In the genomic region with DNA sequence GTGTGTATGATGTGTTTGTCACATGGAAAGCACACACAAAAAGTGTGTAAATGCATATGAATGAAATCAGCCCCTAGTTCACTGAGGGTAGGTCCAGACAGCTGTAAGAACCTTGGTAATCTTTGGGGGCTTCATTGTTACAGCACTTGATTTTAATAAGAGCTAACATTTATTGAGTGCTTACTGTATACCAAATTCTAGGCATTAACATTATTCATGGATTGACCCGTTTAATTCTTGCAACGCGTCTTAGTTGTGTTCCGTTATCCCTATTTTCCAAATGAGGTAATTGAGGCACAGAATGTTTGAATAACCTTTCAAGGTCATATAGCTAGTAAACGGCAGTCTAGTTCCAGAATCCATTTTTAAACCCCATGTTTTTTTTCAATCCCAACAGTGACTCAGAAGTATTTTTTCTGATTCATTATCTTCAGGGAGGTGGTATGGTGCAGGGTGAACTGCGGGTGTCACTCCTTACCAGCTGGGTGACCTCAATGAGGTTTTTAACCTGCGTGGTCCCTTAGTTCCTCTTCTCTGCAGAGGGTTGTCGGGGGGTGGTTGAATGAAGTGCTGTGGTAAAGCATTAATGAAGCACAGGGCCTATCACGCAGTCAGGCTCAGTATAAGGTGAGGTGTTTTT, we compare ENCODE assay signal across 10 cellular contexts. TPM values are rescaled to one million over a fixed set of nuclear protein-coding genes. Genes with fewer than 3 reads are reported as not detected.
DNase-seq lines count a peak whose midpoint lies in the region; ATAC-seq and TF ChIP-seq lines count a peak whose summit lies in the region.
"Had no signal": no experiment of that assay in that cellular context is flagged by ENCODE, and none has a peak within 500 bp of the region (broad histone marks: within the 10 kb centered on the region; RNA-seq: fewer than 3 reads in every experiment).

No MANE protein-coding gene starts in this region.

- no peak overlapping the region for H4K91ac ChIP-seq in neuronal stem cell (ENCODE audit: low read depth, low read length, poor library complexity)

- H3K27ac ChIP-seq in Peyer's patch (no peak overlapping the region), neuronal stem cell (replicated peaks; ENCODE audit: low read length) (no peak overlapping the region)

- no peak overlapping the region for H3K23ac ChIP-seq in neuronal stem cell (ENCODE audit: low read depth, low read length, poor library complexity)

- no peak overlapping the region for H2BK12ac ChIP-seq in neuronal stem cell (ENCODE audit: low read length)

- no peak for TF ChIP-seq CTCF in Peyer's patch (IDR thresholded peaks at IDR 0.05)

- no CpG with 5 or more reads among the region's 9 CpGs for WGBS in neuronal stem cell (ENCODE audit: extremely low coverage in 2 of 2, insufficient read length in 2 of 2, insufficient replicate concordance in 1 of 2), 2 donors

- H3K4me3 ChIP-seq in Peyer's patch (no peak overlapping the region), neuronal stem cell (ENCODE audit: low read length in 2 of 2) (no peak overlapping the region)
- H3K4me3 ChIP-seq: heart right ventricle had no signal

- no peak overlapping the region for H3K4me2 ChIP-seq in neuronal stem cell (ENCODE audit: insufficient read depth, low read length, poor library complexity, severe bottlenecking)

- no peak overlapping the region for H2AK5ac ChIP-seq in neuronal stem cell (ENCODE audit: low read depth, low read length)

- H2BK120ac ChIP-seq in neuronal stem cell (ENCODE audit: low read depth, low read length), result no peak overlapping the region

- peaks cover 16 to 42% of the 10 kb centered on the region in 2 donors for H3K36me3 Mint-ChIP-seq in activated naive CD4-positive, alpha-beta T cell treated with anti-CD3 and anti-CD28 coated beads, Interleukin-2, amount 50 U/mL, for 72 hours

- no peak overlapping the region for H4K8ac ChIP-seq in neuronal stem cell (ENCODE audit: low read depth, low read length)

- ATAC-seq in GM21619 (IDR thresholded peaks at IDR 0.05; ENCODE audit: unreplicated experiment) (peak; percentile 61), HG03520 (IDR thresholded peaks at IDR 0.05; ENCODE audit: unreplicated experiment) (no peak)
- ATAC-seq in activated naive CD4-positive, alpha-beta T cell treated with anti-CD3 and anti-CD28 coated beads, Interleukin-2, amount 50 U/mL, for 72 hours, result peak; percentile 86 to 95

- H3K14ac ChIP-seq in neuronal stem cell (ENCODE audit: low read length), result no peak overlapping the region

- peak in 2 of 3 donors; percentile 55 to 59 for DNase-seq in Peyer's patch
- peak in 1 of 2 donors; percentile 49 for DNase-seq in activated naive CD4-positive, alpha-beta T cell treated with anti-CD3 and anti-CD28 coated beads, Interleukin-2, amount 50 U/mL, for 72 hours (ENCODE audit: low spot score in 2 of 2)
- DNase-seq in stimulated activated CD4-positive, alpha-beta T cell treated with anti-CD3 and anti-CD28 coated beads, Interleukin-4, amount 100 ng/mL, for 1 hour, result peak; percentile 24
- DNase-seq in posterior cingulate gyrus, result no peak
- DNase-seq in neuronal stem cell (ENCODE audit: low spot score), result no peak
- DNase-seq in putamen (ENCODE audit: low spot score), result no peak
- DNase-seq: heart right ventricle, NCI-H1048 had no signal

- H3K27ac Mint-ChIP-seq in activated naive CD4-positive, alpha-beta T cell treated with anti-CD3 and anti-CD28 coated beads, Interleukin-2, amount 50 U/mL, for 72 hours, result peak overlapping the region; percentile 7 to 16

- intact Hi-C loops in posterior cingulate gyrus (cut with DNase I), result no loop called here

- no peak overlapping the region for H2AFZ ChIP-seq in neuronal stem cell (ENCODE audit: low read length)

- H3K9me3 ChIP-seq in Peyer's patch (no peaks in the 10 kb centered on the region), neuronal stem cell (replicated peaks in 1 of 2; ENCODE audit: control insufficient read depth in 2 of 2, insufficient read depth in 1 of 2, low read depth in 1 of 2, low read length in 2 of 2) (peaks cover 0 to 2% of the 10 kb centered on the region in 2 donors)
- H3K9me3 ChIP-seq: heart right ventricle had no signal

- H3K9me3 Mint-ChIP-seq in activated naive CD4-positive, alpha-beta T cell treated with anti-CD3 and anti-CD28 coated beads, Interleukin-2, amount 50 U/mL, for 72 hours, result peaks cover 0 to 6% of the 10 kb centered on the region in 2 donors

- no peak overlapping the region for H3K18ac ChIP-seq in neuronal stem cell (ENCODE audit: low read length)

- no peak overlapping the region for H2BK5ac ChIP-seq in neuronal stem cell (ENCODE audit: low read length)

- TF ChIP-seq POLR2A in Peyer's patch (IDR thresholded peaks at IDR 0.05), result no peak

- H3K79me1 ChIP-seq in neuronal stem cell (ENCODE audit: low read depth, low read length), result peaks cover 2% of the 10 kb centered on the region

- no peak overlapping the region for H3K9ac ChIP-seq in neuronal stem cell (ENCODE audit: low read depth, low read length, poor library complexity)

- peaks cover 0 to 9% (median 3%) of the 10 kb centered on the region in 4 donors for H3K4me1 ChIP-seq in Peyer's patch
- peaks cover 2 to 4% of the 10 kb centered on the region in 2 donors for H3K4me1 ChIP-seq in neuronal stem cell (ENCODE audit: control insufficient read depth in 2 of 2, insufficient read depth in 1 of 2, low read depth in 1 of 2, low read length in 2 of 2)

- no peak overlapping the region for H3K4ac ChIP-seq in neuronal stem cell (ENCODE audit: low read length)

- H3K27me3 ChIP-seq in Peyer's patch (no peaks in the 10 kb centered on the region), neuronal stem cell (ENCODE audit: control insufficient read depth in 3 of 3, insufficient read depth in 3 of 3, low read depth in 1 of 3, low read length in 3 of 3) (no peaks in the 10 kb centered on the region)
- H3K27me3 ChIP-seq: heart right ventricle had no signal

- H2BK15ac ChIP-seq in neuronal stem cell (ENCODE audit: low read length), result no peak overlapping the region

- no peaks in the 10 kb centered on the region for H3K36me3 ChIP-seq in Peyer's patch
- H3K36me3 ChIP-seq in neuronal stem cell (replicated peaks in 1 of 2; ENCODE audit: control insufficient read depth in 2 of 2, insufficient read depth in 2 of 2, low read length in 2 of 2), result peaks cover 1 to 5% of the 10 kb centered on the region in 2 donors
- H3K36me3 ChIP-seq: heart right ventricle had no signal

RNA-seq across cellular contexts. Expression of gene RAB8B, which starts 14.2 kb away (rescaled TPM):
- 10 to 100 TPM; 11.7 to 35.5 (median 25.3) TPM for total RNA-seq in Peyer's patch
- 100 to 1,000 TPM; 106 to 157 TPM for total RNA-seq in activated naive CD4-positive, alpha-beta T cell treated with anti-CD3 and anti-CD28 coated beads, Interleukin-2, amount 50 U/mL, for 72 hours
- polyA plus RNA-seq in neuronal stem cell (2013, experiment 1 of 2), result 94.7 TPM
- polyA plus RNA-seq in neuronal stem cell (2013, experiment 2 of 2), result 90.1 TPM

RNA-seq across cellular contexts. Expression of gene RPS27L, which starts 46.3 kb away (rescaled TPM):
- 100 to 1,000 TPM in 2 of 4 donors, 10 to 100 TPM in 2; 78.4 to 226 (median 110) TPM for total RNA-seq in Peyer's patch
- 100 to 1,000 TPM; 155 to 223 TPM for total RNA-seq in activated naive CD4-positive, alpha-beta T cell treated with anti-CD3 and anti-CD28 coated beads, Interleukin-2, amount 50 U/mL, for 72 hours
- 199 TPM for polyA plus RNA-seq in neuronal stem cell (2013, experiment 1 of 2)
- 200 TPM for polyA plus RNA-seq in neuronal stem cell (2013, experiment 2 of 2)

Comparison
In these comparisons a context has a peak if more than half of its experiments do, and no peak if none do; other contexts are left out.
1. DNase-seq: peak in Peyer's patch (2 of 3) and stimulated activated CD4-positive, alpha-beta T cell treated with anti-CD3 and anti-CD28 coated beads, Interleukin-4, amount 100 ng/mL, for 1 hour (single experiment); none in posterior cingulate gyrus (0 of 10), neuronal stem cell (single experiment) and putamen (single experiment).